21 cellular contexts compared by ENCODE assay signal in the genomic region with DNA sequence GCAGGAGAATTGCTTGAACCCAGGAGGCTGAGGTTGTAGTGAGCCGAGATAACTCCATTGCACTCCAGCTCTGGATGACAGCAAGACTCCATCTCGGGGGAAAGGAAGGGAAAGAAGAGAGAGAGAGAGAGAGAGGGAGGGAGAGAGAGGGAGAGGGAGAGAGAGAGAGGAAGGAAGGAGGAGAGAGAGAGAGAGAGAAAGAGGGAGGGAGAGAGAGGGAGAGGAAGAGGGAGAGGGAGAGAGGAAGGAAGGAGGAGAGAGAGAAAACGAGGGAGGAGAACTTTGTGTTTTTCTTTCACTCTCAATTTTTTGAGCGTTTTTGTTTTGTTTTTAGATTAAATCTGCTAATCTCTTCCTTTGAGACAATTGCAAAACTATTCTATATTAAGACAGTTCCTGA.
"Had no signal": no experiment of that assay in that cellular context is flagged by ENCODE, and none has a peak within 500 bp of the region (broad histone marks: within the 10 kb centered on the region; RNA-seq: fewer than 3 reads in every experiment).

No MANE protein-coding gene starts in this region.

- H3K27ac Mint-ChIP-seq: activated CD4-positive, alpha-beta memory T cell treated with anti-CD3 and anti-CD28 coated beads, Interleukin-2, amount 10 ng/mL, durations not matched to agents 7 days and 5 days; activated naive CD8-positive, alpha-beta T cell; activated T-helper 2 cell treated with anti-CD3 and anti-CD28 coated beads, Interferon-gamma antibody, Interleukin-2, Interleukin-4, amounts not matched to agents 10 μg/mL and 5 μg/mL and 100 μg/mL, durations not matched to agents 14 hours and 24 hours and 36 hours; mesothelial cell of epicardium had no signal

- H3K4me3 Mint-ChIP-seq: activated CD4-positive, alpha-beta memory T cell treated with anti-CD3 and anti-CD28 coated beads, Interleukin-2, amount 10 ng/mL, durations not matched to agents 7 days and 5 days; activated naive CD8-positive, alpha-beta T cell; mesothelial cell of epicardium; natural killer cell treated with Interleukin-12 subunit alpha and Interleukin-12 subunit beta and Interleukin-15 and Interleukin-18, amount 100 ng/mL, for 72 hours had no signal

- H3K4me1 ChIP-seq: prostate gland, thyroid gland, upper lobe of right lung had no signal

- H3K27me3 ChIP-seq: heart left ventricle, neutrophil, ovary, spleen, thyroid gland, upper lobe of right lung had no signal

- H3K9me3 ChIP-seq: neutrophil, ovary, prostate gland, spleen, thyroid gland, upper lobe of right lung had no signal

- H3K4me3 ChIP-seq: coronary artery, heart left ventricle, ovary, prostate gland, spleen, thyroid gland, upper lobe of right lung had no signal

- H3K36me3 ChIP-seq: neutrophil, ovary, prostate gland, spleen, upper lobe of right lung had no signal

- H3K27ac ChIP-seq: coronary artery, heart left ventricle, neutrophil, ovary, prostate gland, thyroid gland, upper lobe of right lung had no signal

- DNase-seq: activated CD4-positive, alpha-beta memory T cell treated with anti-CD3 and anti-CD28 coated beads, Interleukin-2, amount 10 ng/mL, durations not matched to agents 7 days and 5 days; activated naive CD4-positive, alpha-beta T cell; amygdala; cerebellar nuclear complex; heart left ventricle; left ventricle myocardium superior; mammary epithelial cell; ovary; spleen; stimulated activated CD4-positive, alpha-beta T cell treated with anti-CD3 and anti-CD28 coated beads, Interleukin-4, amount 100 ng/mL, for 1 hour; stimulated activated naive CD4-positive, alpha-beta T cell treated with Interleukin-2 at 50 U/mL for 16 hours; substantia nigra; thyroid gland; upper lobe of right lung had no signal

- ATAC-seq: heart left ventricle; left ventricle myocardium superior; natural killer cell treated with Interleukin-12 subunit alpha and Interleukin-12 subunit beta and Interleukin-15 and Interleukin-18, amount 100 ng/mL, for 72 hours; upper lobe of right lung had no signal

- H3K27me3 Mint-ChIP-seq: activated CD4-positive, alpha-beta memory T cell treated with anti-CD3 and anti-CD28 coated beads, Interleukin-2, amount 10 ng/mL, durations not matched to agents 7 days and 5 days; activated naive CD8-positive, alpha-beta T cell; natural killer cell treated with Interleukin-12 subunit alpha and Interleukin-12 subunit beta and Interleukin-15 and Interleukin-18, amount 100 ng/mL, for 72 hours had no signal

- H3K9me3 Mint-ChIP-seq: natural killer cell treated with Interleukin-12 subunit alpha and Interleukin-12 subunit beta and Interleukin-15 and Interleukin-18, amount 100 ng/mL, for 72 hours had no signal

- H3K4me1 Mint-ChIP-seq: mesothelial cell of epicardium had no signal
